9 cellular contexts compared by ENCODE assay signal in the genomic region with DNA sequence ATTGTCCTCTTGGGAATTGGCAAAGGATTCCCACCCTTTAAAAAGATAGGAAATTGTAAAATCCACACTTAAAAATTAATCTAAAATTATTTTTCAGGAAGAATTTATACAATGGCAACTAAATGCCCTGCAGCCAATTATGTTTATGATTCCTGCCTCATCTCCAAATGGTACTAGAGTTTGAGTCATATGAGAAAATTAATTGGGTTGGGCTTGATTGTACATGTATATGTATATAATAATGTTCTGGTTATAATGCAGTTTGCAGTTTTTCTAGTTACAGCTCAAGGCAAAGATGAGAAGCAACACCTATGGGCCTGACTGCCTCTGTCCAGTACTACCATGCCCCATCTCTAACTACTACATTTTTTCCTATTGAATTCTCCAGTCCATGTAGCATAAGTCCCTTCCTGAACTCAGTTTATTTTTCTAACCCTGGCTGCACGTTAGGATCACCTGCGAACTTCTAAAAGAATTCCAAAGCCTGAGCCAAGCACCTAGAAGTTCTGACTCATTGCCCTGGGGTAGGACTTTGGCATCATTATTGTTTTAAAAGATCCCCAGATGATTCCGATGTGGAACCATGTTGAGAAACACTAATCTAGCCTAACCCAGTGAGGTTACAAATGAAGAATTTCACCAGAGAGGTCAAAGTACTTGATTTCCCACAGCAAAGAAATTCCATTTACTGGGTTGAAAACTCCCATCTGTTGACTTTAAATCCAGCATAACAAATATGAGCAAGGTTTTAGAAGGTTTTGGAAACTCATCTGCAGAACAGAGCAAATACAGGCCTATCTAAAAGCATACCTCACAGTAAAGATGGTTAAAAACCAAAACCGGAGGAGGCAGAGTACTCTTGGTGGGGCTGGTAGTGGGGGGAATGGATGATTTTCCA. TPM values are rescaled to one million over a fixed set of nuclear protein-coding genes. Genes with fewer than 3 reads are reported as not detected.
DNase-seq lines count a peak whose midpoint lies in the region; ATAC-seq and TF ChIP-seq lines count a peak whose summit lies in the region.
"Had no signal": no experiment of that assay in that cellular context is flagged by ENCODE, and none has a peak within 500 bp of the region (broad histone marks: within the 10 kb centered on the region; RNA-seq: fewer than 3 reads in every experiment).

No MANE protein-coding gene starts in this region.

- peak; percentile 55 for DNase-seq in AG09309 (ENCODE audit: low read depth)
- peak; percentile 84 for DNase-seq in NCI-H226
- DNase-seq in effector memory CD8-positive, alpha-beta T cell: no peak
- no peak for DNase-seq in naive thymus-derived CD8-positive, alpha-beta T cell
- DNase-seq in cerebellar cortex (ENCODE audit: low spot score): no peak
- no peak for DNase-seq in NCI-H2171 (lab: John Stamatoyannopoulos, UW)
- DNase-seq: SHP77 treated with DMSO at 0.1 percent for 48 hours had no signal

- H3K4me3 Mint-ChIP-seq in effector memory CD8-positive, alpha-beta T cell: peak overlapping the region in 1 of 2 donors; percentile 44
- H3K4me3 Mint-ChIP-seq in naive thymus-derived CD8-positive, alpha-beta T cell: peak overlapping the region; percentile 50 to 84 (median 72)

- POLR2A ChIA-PET in naive thymus-derived CD8-positive, alpha-beta T cell (lab: Charles Lee): interaction anchor here (0.6 to 2.0 kb wide), 7 partner anchors 7 to 68 kb away, joined by 3 to 11 read pairs (median 6); no protein-coding TSS in a partner anchor

- peaks cover 38% of the 10 kb centered on the region for H3K36me3 Mint-ChIP-seq in effector memory CD8-positive, alpha-beta T cell (ENCODE audit: insufficient read depth)
- peaks cover 18 to 74% (median 44%) of the 10 kb centered on the region in 3 donors for H3K36me3 Mint-ChIP-seq in naive thymus-derived CD8-positive, alpha-beta T cell

- H3K27me3 Mint-ChIP-seq in effector memory CD8-positive, alpha-beta T cell: no peaks in the 10 kb centered on the region
- H3K27me3 Mint-ChIP-seq in naive thymus-derived CD8-positive, alpha-beta T cell: no peaks in the 10 kb centered on the region

- peaks cover 57 to 76% of the 10 kb centered on the region in 2 donors for H3K4me1 Mint-ChIP-seq in effector memory CD8-positive, alpha-beta T cell (ENCODE audit: low read depth in 2 of 2)
- peaks cover 42 to 99% (median 87%) of the 10 kb centered on the region in 4 donors for H3K4me1 Mint-ChIP-seq in naive thymus-derived CD8-positive, alpha-beta T cell

- no peaks in the 10 kb centered on the region for H3K9me3 Mint-ChIP-seq in effector memory CD8-positive, alpha-beta T cell
- H3K9me3 Mint-ChIP-seq in naive thymus-derived CD8-positive, alpha-beta T cell: peaks cover 0 to 2% (median 0%) of the 10 kb centered on the region in 9 donors

- H3K27ac Mint-ChIP-seq in effector memory CD8-positive, alpha-beta T cell: peak overlapping the region; percentile 82 to 93
- H3K27ac Mint-ChIP-seq in naive thymus-derived CD8-positive, alpha-beta T cell: peak overlapping the region; percentile 89 to 100 (median 96)

- H3K4me3 ChIP-seq in AG09309 (ENCODE audit: control insufficient read depth, low read depth, low read length): no peak overlapping the region

- ATAC-seq in effector memory CD8-positive, alpha-beta T cell (replicated peaks): no peak
- no peak for ATAC-seq in naive thymus-derived CD8-positive, alpha-beta T cell
- ATAC-seq in HG03097 (IDR thresholded peaks at IDR 0.05; ENCODE audit: low FRiP score, unreplicated experiment) (no peak), HG03280 (IDR thresholded peaks at IDR 0.05; ENCODE audit: unreplicated experiment) (no peak)

- no peak for TF ChIP-seq CTCF in AG09309 (IDR thresholded peaks at IDR 0.05; ENCODE audit: control insufficient read depth, insufficient read depth, low read depth, low read length, missing control alignments)

RNA-seq across cellular contexts. Expression of a gene that starts 19.4 kb away (rescaled TPM):
- total RNA-seq in naive thymus-derived CD8-positive, alpha-beta T cell: 100 to 1,000 TPM; 260 to 268 TPM
- polyA plus RNA-seq in naive thymus-derived CD8-positive, alpha-beta T cell: 100 to 1,000 TPM; 128 to 226 (median 131) TPM

Comparison
In these comparisons a context has a peak if more than half of its experiments do, and no peak if none do; other contexts are left out.
1. DNase-seq: peak in AG09309 (single experiment) and NCI-H226 (single experiment); none in effector memory CD8-positive, alpha-beta T cell (0 of 3), naive thymus-derived CD8-positive, alpha-beta T cell (0 of 10), cerebellar cortex (single experiment) and NCI-H2171 (single experiment).